1 cellular context compared by ENCODE assay signal in the genomic region with DNA sequence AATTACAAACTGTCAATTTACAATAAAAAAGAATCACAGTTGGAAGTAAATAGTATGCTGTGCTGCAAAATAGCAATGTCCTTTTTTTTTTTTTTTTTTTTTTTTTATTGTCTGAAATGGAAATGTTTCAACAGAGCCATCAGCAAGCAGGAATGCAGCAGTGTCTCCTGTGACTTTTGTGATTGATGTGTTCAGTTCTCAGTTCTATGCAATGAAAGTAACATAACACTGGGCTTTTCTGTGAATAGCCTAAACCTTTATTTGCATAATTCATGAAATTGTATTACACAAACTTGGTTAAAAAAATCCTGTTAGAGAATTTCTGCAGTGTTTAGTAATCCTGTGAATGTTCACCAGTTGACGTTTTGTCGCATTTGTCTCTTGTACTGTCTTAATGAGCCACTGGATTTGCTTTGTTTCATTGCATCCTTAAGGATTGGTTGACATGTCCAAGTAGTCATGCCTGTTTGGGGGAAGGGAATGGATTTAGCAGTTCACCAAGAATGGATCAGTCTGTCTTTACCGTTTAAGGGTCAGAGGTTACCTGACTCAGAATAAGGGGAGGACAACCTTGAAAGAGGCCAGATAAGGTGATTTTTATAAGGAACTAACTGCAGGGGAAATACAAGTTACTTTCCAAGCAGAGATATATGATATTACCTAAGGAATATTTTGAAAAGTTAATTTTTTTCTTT.
TF ChIP-seq lines count a peak whose summit lies in the region.

No MANE protein-coding gene starts in this region.

TF ChIP-seq in HEK293, 187 proteins besides CTCF, POLR2A, EP300 and RAD21 (continued from another document):
- TF ChIP-seq, protein P1, sequence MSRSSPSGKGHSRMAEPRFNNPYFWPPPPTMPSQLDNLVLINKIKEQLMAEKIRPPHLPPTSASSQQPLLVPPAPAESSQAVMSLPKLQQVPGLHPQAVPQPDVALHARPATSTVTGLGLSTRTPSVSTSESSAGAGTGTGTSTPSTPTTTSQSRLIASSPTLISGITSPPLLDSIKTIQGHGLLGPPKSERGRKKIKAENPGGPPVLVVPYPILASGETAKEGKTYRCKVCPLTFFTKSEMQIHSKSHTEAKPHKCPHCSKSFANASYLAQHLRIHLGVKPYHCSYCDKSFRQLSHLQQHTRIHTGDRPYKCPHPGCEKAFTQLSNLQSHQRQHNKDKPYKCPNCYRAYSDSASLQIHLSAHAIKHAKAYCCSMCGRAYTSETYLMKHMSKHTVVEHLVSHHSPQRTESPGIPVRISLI (tag by site-specific recombination; IDR thresholded peaks at IDR 0.05), result peak; percentile 86; the same call in 1 of the 2 replicates
- peak; percentile 58; the same call in 1 of the 2 replicates for TF ChIP-seq ZBTB17 (tag by site-specific recombination; IDR thresholded peaks at IDR 0.05)
- TF ChIP-seq, protein P2, sequence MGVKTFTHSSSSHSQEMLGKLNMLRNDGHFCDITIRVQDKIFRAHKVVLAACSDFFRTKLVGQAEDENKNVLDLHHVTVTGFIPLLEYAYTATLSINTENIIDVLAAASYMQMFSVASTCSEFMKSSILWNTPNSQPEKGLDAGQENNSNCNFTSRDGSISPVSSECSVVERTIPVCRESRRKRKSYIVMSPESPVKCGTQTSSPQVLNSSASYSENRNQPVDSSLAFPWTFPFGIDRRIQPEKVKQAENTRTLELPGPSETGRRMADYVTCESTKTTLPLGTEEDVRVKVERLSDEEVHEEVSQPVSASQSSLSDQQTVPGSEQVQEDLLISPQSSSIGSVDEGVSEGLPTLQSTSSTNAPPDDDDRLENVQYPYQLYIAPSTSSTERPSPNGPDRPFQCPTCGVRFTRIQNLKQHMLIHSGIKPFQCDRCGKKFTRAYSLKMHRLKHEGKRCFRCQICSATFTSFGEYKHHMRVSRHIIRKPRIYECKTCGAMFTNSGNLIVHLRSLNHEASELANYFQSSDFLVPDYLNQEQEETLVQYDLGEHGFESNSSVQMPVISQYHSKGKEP (tag by site-specific recombination; IDR thresholded peaks at IDR 0.05), result peak; percentile 87
- TF ChIP-seq, protein P3, sequence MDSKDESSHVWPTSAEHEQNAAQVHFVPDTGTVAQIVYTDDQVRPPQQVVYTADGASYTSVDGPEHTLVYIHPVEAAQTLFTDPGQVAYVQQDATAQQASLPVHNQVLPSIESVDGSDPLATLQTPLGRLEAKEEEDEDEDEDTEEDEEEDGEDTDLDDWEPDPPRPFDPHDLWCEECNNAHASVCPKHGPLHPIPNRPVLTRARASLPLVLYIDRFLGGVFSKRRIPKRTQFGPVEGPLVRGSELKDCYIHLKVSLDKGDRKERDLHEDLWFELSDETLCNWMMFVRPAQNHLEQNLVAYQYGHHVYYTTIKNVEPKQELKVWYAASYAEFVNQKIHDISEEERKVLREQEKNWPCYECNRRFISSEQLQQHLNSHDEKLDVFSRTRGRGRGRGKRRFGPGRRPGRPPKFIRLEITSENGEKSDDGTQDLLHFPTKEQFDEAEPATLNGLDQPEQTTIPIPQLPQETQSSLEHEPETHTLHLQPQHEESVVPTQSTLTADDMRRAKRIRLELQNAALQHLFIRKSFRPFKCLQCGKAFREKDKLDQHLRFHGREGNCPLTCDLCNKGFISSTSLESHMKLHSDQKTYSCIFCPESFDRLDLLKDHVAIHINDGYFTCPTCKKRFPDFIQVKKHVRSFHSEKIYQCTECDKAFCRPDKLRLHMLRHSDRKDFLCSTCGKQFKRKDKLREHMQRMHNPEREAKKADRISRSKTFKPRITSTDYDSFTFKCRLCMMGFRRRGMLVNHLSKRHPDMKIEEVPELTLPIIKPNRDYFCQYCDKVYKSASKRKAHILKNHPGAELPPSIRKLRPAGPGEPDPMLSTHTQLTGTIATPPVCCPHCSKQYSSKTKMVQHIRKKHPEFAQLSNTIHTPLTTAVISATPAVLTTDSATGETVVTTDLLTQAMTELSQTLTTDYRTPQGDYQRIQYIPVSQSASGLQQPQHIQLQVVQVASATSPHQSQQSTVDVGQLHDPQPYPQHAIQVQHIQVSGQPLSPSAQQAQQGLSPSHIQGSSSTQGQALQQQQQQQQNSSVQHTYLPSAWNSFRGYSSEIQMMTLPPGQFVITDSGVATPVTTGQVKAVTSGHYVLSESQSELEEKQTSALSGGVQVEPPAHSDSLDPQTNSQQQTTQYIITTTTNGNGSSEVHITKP (tag by site-specific recombination; IDR thresholded peaks at IDR 0.05), result 0 out of 2 replicates have a peak, but pooled peaks have one; percentile 41
- no peak for TF ChIP-seq ZNF423 (tag by site-specific recombination; IDR thresholded peaks at IDR 0.05)
- 0 out of 2 replicates have a peak, but pooled peaks have one; percentile 16 for TF ChIP-seq ZNF10 (tag by site-specific recombination; IDR thresholded peaks at IDR 0.05)
